14 cellular contexts compared by ENCODE assay signal in the genomic region with DNA sequence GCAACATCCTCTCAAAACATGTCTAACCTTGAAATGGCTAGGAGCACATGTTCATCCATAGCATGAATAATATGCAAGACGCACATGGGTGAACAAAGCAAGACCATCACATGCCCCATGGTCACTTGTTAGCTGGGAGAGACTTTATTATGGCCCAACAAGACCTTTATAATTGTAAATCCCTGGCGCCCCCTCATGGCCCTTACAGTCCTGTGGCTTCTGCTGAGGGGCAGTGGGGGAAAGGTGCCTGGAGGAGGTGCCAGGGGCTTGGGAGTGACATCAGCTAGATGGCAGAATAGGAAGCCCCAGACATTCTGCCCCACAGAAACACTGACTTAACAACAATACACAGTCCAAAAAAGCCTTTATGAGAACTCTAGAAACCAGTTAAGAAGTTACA. TPM values are rescaled to one million over a fixed set of nuclear protein-coding genes. Genes with fewer than 3 reads are reported as not detected.
A peak's percentile ranks its signal among the peaks of the same experiment; 100 is the strongest.
DNase-seq lines count a peak whose midpoint lies in the region; ATAC-seq and TF ChIP-seq lines count a peak whose summit lies in the region.
"Had no signal": no experiment of that assay in that cellular context is flagged by ENCODE, and none has a peak within 500 bp of the region (broad histone marks: within the 10 kb centered on the region; RNA-seq: fewer than 3 reads in every experiment).

No MANE protein-coding gene starts in this region.

- CTCF ChIA-PET in WTC11 (lab: Charles Lee): interaction anchor here (0.7 to 4.5 kb wide), 40 partner anchors 8 to 642 kb away, joined by 3 to 63 read pairs (median 4); a partner anchor contains a TSS

- H3K4me1 Mint-ChIP-seq in WTC11: peaks cover 23% of the 10 kb centered on the region
- no peaks in the 10 kb centered on the region for H3K4me1 Mint-ChIP-seq in HFFc6 (ENCODE audit: low read depth)
- H3K4me1 Mint-ChIP-seq: CD8-positive, alpha-beta memory T cell; stimulated activated naive B cell treated with anti-CD40 and anti-IgM and Interleukin-4, amounts not matched to agents 10 μg/mL and 1 μg/mL and 100 μg/mL, for 72 hours had no signal

- POLR2A ChIA-PET in WTC11 (lab: Charles Lee): interaction anchor here (1.1 kb wide), 1 partner anchor 50 kb away, joined by 3 read pairs; no protein-coding TSS in a partner anchor

- TF ChIP-seq CTCF in AG10803 (conservative IDR thresholded peaks at IDR 0.05; ENCODE audit: low read length) (peak; percentile 20), WTC11 (IDR thresholded peaks at IDR 0.05) (no peak), HFFc6 (IDR thresholded peaks at IDR 0.05) (no peak)

- H3K27me3 Mint-ChIP-seq in WTC11 (ENCODE audit: low read depth) (no peaks in the 10 kb centered on the region), HFFc6 (ENCODE audit: insufficient read depth) (peaks cover 2% of the 10 kb centered on the region)
- H3K27me3 Mint-ChIP-seq: activated B cell treated with CpG ODN at 0.5 μM for 24 hours had no signal

- H3K4me3 ChIP-seq in AG10803 (ENCODE audit: low read length): no peak overlapping the region

- peak; percentile 89 for ATAC-seq in WTC11
- ATAC-seq: stimulated activated naive B cell treated with anti-CD40 and anti-IgM and Interleukin-4, amounts not matched to agents 10 μg/mL and 1 μg/mL and 100 μg/mL, for 72 hours had no signal

- DNase-seq in AG10803 (ENCODE audit: low read depth) (no peak), EH (ENCODE audit: low read depth) (peak; percentile 9), WTC11 (ENCODE audit: low spot score) (peak; percentile 75), iPS-NIHi7 (ENCODE audit: extremely low spot score) (peak; percentile 70), 8988T (no peak), NCI-H2227 (lab: John Stamatoyannopoulos, UW; ENCODE audit: unreplicated experiment) (no peak), HFFc6 (no peak)
- DNase-seq: activated B cell treated with CpG ODN at 0.5 μM for 24 hours; activated CD8-positive, alpha-beta memory T cell treated with anti-CD3 and anti-CD28 coated beads, Interleukin-2, amount 50 U/mL, for 48 hours; CD8-positive, alpha-beta memory T cell; central memory CD4-positive, alpha-beta T cell; NCI-H1694; stimulated activated naive B cell treated with anti-CD40 and anti-IgM and Interleukin-4, amounts not matched to agents 10 μg/mL and 1 μg/mL and 100 μg/mL, for 72 hours had no signal

- H3K4me3 Mint-ChIP-seq in WTC11: no peak overlapping the region
- H3K4me3 Mint-ChIP-seq in HFFc6: no peak overlapping the region
- H3K4me3 Mint-ChIP-seq: activated B cell treated with CpG ODN at 0.5 μM for 24 hours; activated naive CD8-positive, alpha-beta T cell; CD8-positive, alpha-beta memory T cell; stimulated activated naive B cell treated with anti-CD40 and anti-IgM and Interleukin-4, amounts not matched to agents 10 μg/mL and 1 μg/mL and 100 μg/mL, for 72 hours had no signal

- H3K9me3 Mint-ChIP-seq in WTC11: peaks cover 33% of the 10 kb centered on the region
- H3K9me3 Mint-ChIP-seq in HFFc6: peaks cover 25% of the 10 kb centered on the region

- H3K36me3 Mint-ChIP-seq in WTC11 (peaks cover 22% of the 10 kb centered on the region), HFFc6 (ENCODE audit: low read depth) (no peaks in the 10 kb centered on the region)
- H3K36me3 Mint-ChIP-seq: activated naive CD8-positive, alpha-beta T cell; CD8-positive, alpha-beta memory T cell had no signal

- peak overlapping the region; percentile 89 for H3K27ac Mint-ChIP-seq in WTC11
- H3K27ac Mint-ChIP-seq in HFFc6: no peak overlapping the region
- H3K27ac Mint-ChIP-seq: activated B cell treated with CpG ODN at 0.5 μM for 24 hours; activated naive CD8-positive, alpha-beta T cell; CD8-positive, alpha-beta memory T cell; stimulated activated naive B cell treated with anti-CD40 and anti-IgM and Interleukin-4, amounts not matched to agents 10 μg/mL and 1 μg/mL and 100 μg/mL, for 72 hours had no signal

TF ChIP-seq in WTC11, 78 proteins besides CTCF, POLR2A, EP300 and RAD21:
- TF ChIP-seq, protein P1, sequence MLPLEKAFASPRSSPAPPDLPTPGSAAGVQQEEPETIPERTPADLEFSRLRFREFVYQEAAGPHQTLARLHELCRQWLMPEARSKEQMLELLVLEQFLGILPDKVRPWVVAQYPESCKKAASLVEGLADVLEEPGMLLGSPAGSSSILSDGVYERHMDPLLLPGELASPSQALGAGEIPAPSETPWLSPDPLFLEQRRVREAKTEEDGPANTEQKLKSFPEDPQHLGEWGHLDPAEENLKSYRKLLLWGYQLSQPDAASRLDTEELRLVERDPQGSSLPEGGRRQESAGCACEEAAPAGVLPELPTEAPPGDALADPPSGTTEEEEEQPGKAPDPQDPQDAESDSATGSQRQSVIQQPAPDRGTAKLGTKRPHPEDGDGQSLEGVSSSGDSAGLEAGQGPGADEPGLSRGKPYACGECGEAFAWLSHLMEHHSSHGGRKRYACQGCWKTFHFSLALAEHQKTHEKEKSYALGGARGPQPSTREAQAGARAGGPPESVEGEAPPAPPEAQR (CRISPR knock-in tag; IDR thresholded peaks at IDR 0.05): no peak
- TF ChIP-seq, protein P2, sequence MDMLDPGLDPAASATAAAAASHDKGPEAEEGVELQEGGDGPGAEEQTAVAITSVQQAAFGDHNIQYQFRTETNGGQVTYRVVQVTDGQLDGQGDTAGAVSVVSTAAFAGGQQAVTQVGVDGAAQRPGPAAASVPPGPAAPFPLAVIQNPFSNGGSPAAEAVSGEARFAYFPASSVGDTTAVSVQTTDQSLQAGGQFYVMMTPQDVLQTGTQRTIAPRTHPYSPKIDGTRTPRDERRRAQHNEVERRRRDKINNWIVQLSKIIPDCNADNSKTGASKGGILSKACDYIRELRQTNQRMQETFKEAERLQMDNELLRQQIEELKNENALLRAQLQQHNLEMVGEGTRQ (CRISPR knock-in tag; IDR thresholded peaks at IDR 0.05): 0 out of 2 replicates have a peak, but pooled peaks have one; percentile 17
- TF ChIP-seq, protein P3, sequence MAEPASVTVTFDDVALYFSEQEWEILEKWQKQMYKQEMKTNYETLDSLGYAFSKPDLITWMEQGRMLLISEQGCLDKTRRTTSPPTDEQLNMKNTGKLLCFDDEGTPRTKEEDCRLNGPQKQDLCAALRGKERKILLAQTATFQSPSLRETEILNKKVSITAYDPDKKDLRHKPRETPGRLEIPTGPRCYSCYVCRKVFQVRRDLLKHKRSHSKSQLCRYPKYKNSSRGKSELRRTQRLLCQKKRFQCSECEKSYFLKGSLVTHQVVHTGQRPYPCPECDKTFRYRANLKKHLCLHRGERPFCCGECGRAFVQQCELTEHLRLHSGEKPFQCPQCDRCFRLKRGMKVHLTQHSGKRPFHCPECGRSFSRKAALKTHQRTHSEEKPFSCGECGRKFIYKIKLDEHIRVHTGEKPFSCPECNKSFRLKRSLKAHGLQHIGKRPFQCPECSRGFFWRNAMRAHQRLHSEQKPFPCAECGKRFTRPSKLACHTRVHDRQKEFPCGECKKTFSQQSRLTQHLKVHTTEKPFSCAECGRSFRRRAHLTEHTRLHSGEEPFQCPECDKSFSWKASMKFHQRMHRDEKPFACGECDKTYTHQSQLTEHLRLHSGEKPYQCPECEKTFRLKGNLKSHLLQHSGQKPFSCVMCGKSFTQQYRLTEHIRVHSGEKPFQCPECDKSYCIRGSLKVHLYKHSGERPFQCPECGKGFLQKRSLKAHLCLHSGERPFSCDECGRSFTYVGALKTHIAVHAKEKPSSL (CRISPR knock-in tag; conservative IDR thresholded peaks at IDR 0.05): no peak
- TF ChIP-seq MYBL2 (CRISPR knock-in tag; IDR thresholded peaks at IDR 0.05) (no peak), FOXJ3 (CRISPR knock-in tag; IDR thresholded peaks at IDR 0.05; ENCODE audit: borderline replicate concordance) (no peak)

RNA-seq across cellular contexts. Expression of a gene that starts 51.7 kb away (rescaled TPM):
- total RNA-seq in WTC11 (2021): 13.2 to 14.0 TPM (median 13.9 TPM) in 3 replicates
- 1 to 10 TPM in 4 of 6 experiments, under 1 TPM in 2; 0.77 to 3.2 (median 1.2) TPM for total RNA-seq in HFFc6 (2021; fragmentation: NEBNext Ultra II Directional; extraction: Animal tissue kit (Norgen Biotek cat#: 25700))
- total RNA-seq: activated B cell treated with CpG ODN at 0.5 μM for 24 hours; CD8-positive, alpha-beta memory T cell had no signal

Comparison
In these comparisons a context has a peak if more than half of its experiments do, and no peak if none do; other contexts are left out.
1. DNase-seq: peak in EH (single experiment), WTC11 (single experiment) and iPS-NIHi7 (single experiment); none in AG10803 (single experiment), 8988T (single experiment), NCI-H2227 (single experiment) and HFFc6 (single experiment).